ENCODE assay signal across 8 cellular contexts in the genomic region with DNA sequence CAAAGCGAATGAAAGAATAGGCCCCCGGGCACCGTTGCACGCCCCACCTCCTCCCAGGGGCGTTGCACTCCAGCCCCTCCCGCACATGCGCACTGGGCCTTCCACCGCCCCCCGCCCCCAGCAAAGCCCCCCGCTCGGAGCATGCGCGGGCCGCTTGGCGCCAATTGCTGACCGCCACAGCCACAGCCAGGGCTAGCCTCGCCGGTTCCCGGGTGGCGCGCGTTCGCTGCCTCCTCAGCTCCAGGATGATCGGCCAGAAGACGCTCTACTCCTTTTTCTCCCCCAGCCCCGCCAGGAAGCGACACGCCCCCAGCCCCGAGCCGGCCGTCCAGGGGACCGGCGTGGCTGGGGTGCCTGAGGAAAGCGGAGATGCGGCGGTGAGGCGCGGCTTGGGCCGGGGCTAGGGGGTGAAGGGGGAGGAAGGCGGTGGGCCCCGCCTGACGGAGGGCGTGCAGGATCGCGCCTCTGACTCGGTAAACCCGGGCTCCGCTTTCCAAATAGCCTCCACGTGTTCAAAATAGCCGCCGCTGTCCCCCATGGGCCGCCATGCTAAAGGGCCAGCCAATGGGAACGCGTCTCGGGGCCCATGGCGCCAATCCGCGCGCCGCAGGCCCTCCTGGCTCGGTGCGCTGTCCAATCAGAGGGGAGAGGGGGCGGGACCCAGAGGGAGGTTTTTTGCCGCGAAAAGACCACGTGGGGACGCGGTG. TPM values are rescaled to one million over a fixed set of nuclear protein-coding genes. Genes with fewer than 3 reads are reported as not detected.
DNase-seq lines count a peak whose midpoint lies in the region; ATAC-seq and FAIRE-seq lines count a peak whose summit lies in the region.

A gene (plus strand): TSS at position 163 of the 707 bp plus-strand sequence. CDS start 83 bp downstream, at position 246.

- POLR2A ChIA-PET in activated CD8-positive, alpha-beta memory T cell treated with anti-CD3 and anti-CD28 coated beads for 36 hours (lab: Charles Lee), result no interaction called here

- DNase-seq in COLO668 (lab: John Stamatoyannopoulos, UW; ENCODE audit: unreplicated experiment) (peak; percentile 98), HTR-8/SVneo (ENCODE audit: insufficient read length, low spot score) (peak; percentile 95), NOMO-1 treated with DMSO at 0.1 percent for 48 hours (lab: John Stamatoyannopoulos, UW; ENCODE audit: unreplicated experiment) (peak; percentile 93), medulla oblongata (ENCODE audit: extremely low spot score) (peak; percentile 98)
- DNase-seq in effector CD8-positive, alpha-beta T cell (lab: John Stamatoyannopoulos, UW), result peak; percentile 96
- peak; percentile 93 to 96 (median 95) for DNase-seq in stimulated activated CD4-positive, alpha-beta T cell treated with anti-CD3 and anti-CD28 coated beads, TNF-alpha, amount 100 ng/mL, for 48 hours (ENCODE audit: low read depth in 3 of 3)

- CTCF ChIA-PET in activated CD8-positive, alpha-beta memory T cell treated with anti-CD3 and anti-CD28 coated beads for 36 hours (lab: Charles Lee), result interaction anchor here (0.6 to 2.3 kb wide), 2 partner anchors 14 to 201 kb away, joined by 3 to 8 read pairs; no protein-coding TSS in a partner anchor

- peak; percentile 89 for ATAC-seq in GM21367 (IDR thresholded peaks at IDR 0.05; ENCODE audit: unreplicated experiment)

- FAIRE-seq in HTR-8/SVneo (lab: Jason Lieb, UNC), result peak; percentile 62

RNA-seq across cellular contexts. Expression of the gene that starts here (rescaled TPM):
- 100 to 1,000 TPM in 1 of 2 experiments, 10 to 100 TPM in 1; 96.7 to 106 TPM for total RNA-seq in activated CD8-positive, alpha-beta memory T cell treated with anti-CD3 and anti-CD28 coated beads for 36 hours

Comparison
In these comparisons a context has a peak if more than half of its experiments do, and no peak if none do; other contexts are left out.
1. Peak in every context shown above with its lines: DNase-seq and ATAC-seq.